In the genomic region with DNA sequence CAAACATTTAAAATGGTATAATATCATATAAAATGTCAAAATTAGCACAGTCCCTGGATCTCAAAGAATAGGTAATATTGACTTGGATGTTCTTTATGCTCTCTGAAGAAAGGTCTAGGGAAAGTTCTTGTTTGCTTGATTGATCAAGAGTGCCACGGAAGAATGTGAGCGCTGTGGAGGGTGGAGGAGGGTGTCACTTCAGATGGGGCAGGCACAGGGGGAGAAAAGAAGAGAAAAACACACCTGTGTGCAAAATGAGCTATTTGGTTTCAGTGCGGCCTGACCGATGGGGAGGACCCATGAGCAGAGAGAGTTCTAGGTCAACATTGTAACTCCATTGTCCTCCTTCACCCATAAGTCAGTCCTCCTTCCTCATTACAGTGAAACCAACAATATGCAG, we compare ENCODE assay signal across 23 cellular contexts. TPM values are rescaled to one million over a fixed set of nuclear protein-coding genes. Genes with fewer than 3 reads are reported as not detected.
"Had no signal": no experiment of that assay in that cellular context is flagged by ENCODE, and none has a peak within 500 bp of the region (broad histone marks: within the 10 kb centered on the region; RNA-seq: fewer than 3 reads in every experiment).

No MANE protein-coding gene starts in this region.

- H3K4me1 Mint-ChIP-seq: mesothelial cell of epicardium; stimulated activated memory B cell treated with anti-CD40 and anti-IgM and Interleukin-4, amounts not matched to agents 10 μg/mL and 1 μg/mL and 100 μg/mL, for 72 hours had no signal

- H3K27me3 Mint-ChIP-seq: memory B cell; stimulated activated memory B cell treated with anti-CD40 and anti-IgM and Interleukin-4, amounts not matched to agents 10 μg/mL and 1 μg/mL and 100 μg/mL, for 72 hours; stimulated activated naive CD8-positive, alpha-beta T cell treated with anti-CD3 and anti-CD28 coated beads, Interleukin-15, Interleukin-2, amounts not matched to agents 100 ng/mL and 50 ng/mL, for 24 hours had no signal

- H3K9me3 Mint-ChIP-seq: memory B cell; mesothelial cell of epicardium; natural killer cell; stimulated activated memory B cell treated with anti-CD40 and anti-IgM and Interleukin-4, amounts not matched to agents 10 μg/mL and 1 μg/mL and 100 μg/mL, for 72 hours; stimulated activated naive CD8-positive, alpha-beta T cell treated with anti-CD3 and anti-CD28 coated beads, Interleukin-15, Interleukin-2, amounts not matched to agents 100 ng/mL and 50 ng/mL, for 24 hours had no signal

- H3K4me3 Mint-ChIP-seq: memory B cell; mesothelial cell of epicardium; natural killer cell; stimulated activated memory B cell treated with anti-CD40 and anti-IgM and Interleukin-4, amounts not matched to agents 10 μg/mL and 1 μg/mL and 100 μg/mL, for 72 hours; stimulated activated naive CD8-positive, alpha-beta T cell treated with anti-CD3 and anti-CD28 coated beads, Interleukin-15, Interleukin-2, amounts not matched to agents 100 ng/mL and 50 ng/mL, for 24 hours had no signal

- ATAC-seq: foreskin keratinocyte; heart right ventricle; lower lobe of right lung; natural killer cell; sciatic nerve; stimulated activated memory B cell treated with anti-CD40 and anti-IgM and Interleukin-4, amounts not matched to agents 10 μg/mL and 1 μg/mL and 100 μg/mL, for 72 hours had no signal

- H3K27ac Mint-ChIP-seq: memory B cell; mesothelial cell of epicardium; natural killer cell; stimulated activated memory B cell treated with anti-CD40 and anti-IgM and Interleukin-4, amounts not matched to agents 10 μg/mL and 1 μg/mL and 100 μg/mL, for 72 hours; stimulated activated naive CD8-positive, alpha-beta T cell treated with anti-CD3 and anti-CD28 coated beads, Interleukin-15, Interleukin-2, amounts not matched to agents 100 ng/mL and 50 ng/mL, for 24 hours had no signal

- DNase-seq: cerebellar nuclear complex; colonic mucosa; erythroblast; foreskin keratinocyte; heart right ventricle; hypothalamus; left ventricle myocardium inferior; lower lobe of right lung; natural killer cell; occipital lobe; spleen; stimulated activated CD4-positive, alpha-beta T cell treated with anti-CD3 and anti-CD28 coated beads, Interleukin-15, amount 100 ng/mL, for 24 hours; stimulated activated CD4-positive, alpha-beta T cell treated with anti-CD3 and anti-CD28 coated beads, Interleukin-1b, Interleukin-23, amount 100 ng/mL, for 48 hours; stimulated activated CD4-positive, alpha-beta T cell treated with anti-CD3 and anti-CD28 coated beads, Interleukin-4, amount 100 ng/mL, for 24 hours had no signal

RNA-seq across cellular contexts. Expression of a gene that starts 49.3 kb away (rescaled TPM):
- total RNA-seq: foreskin keratinocyte, left ventricle myocardium inferior, myocyte, occipital lobe, sciatic nerve, skeletal muscle tissue, temporal lobe, tibial nerve had no signal
